Comparison of ENCODE assay signal across 1 cellular context in genomic region chr18:68734311-68734710, GRCh38.
TF ChIP-seq lines count a peak whose summit lies in the region.

No MANE protein-coding gene starts in this region.

TF ChIP-seq in IMR-90, 13 proteins besides CTCF, POLR2A, EP300 and RAD21:
- no peak for TF ChIP-seq SMC3 (IDR thresholded peaks at IDR 0.05; ENCODE audit: low read depth, low read length)
- peak; percentile 47; the same call in 1 of the 2 replicates for TF ChIP-seq CEBPB (IDR thresholded peaks at IDR 0.05; ENCODE audit: low read depth, low read length)
